ENCODE assay signal across 23 cellular contexts in genomic region chr2:207363761-207364160, GRCh38.
DNase-seq lines count a peak whose midpoint lies in the region; ATAC-seq and TF ChIP-seq lines count a peak whose summit lies in the region.
"Had no signal": no experiment of that assay in that cellular context is flagged by ENCODE, and none has a peak within 500 bp of the region (broad histone marks: within the 10 kb centered on the region; RNA-seq: fewer than 3 reads in every experiment).

No MANE protein-coding gene starts in this region.

- no peak overlapping the region for H3K4me2 ChIP-seq in neural cell (ENCODE audit: low read length)
- H3K4me2 ChIP-seq: BLaER1 treated with 17β-estradiol and CSF1 and Interleukin-3, amounts not matched to agents 10 nM and 100 nM had no signal

- H3K9me3 ChIP-seq in neural cell (ENCODE audit: low read length) (no peaks in the 10 kb centered on the region), endodermal cell (ENCODE audit: control insufficient read depth, low read length) (no peaks in the 10 kb centered on the region)
- H3K9me3 ChIP-seq: BE2C, HAP-1 had no signal

- H3K4me3 ChIP-seq in AG10803 (ENCODE audit: low read length) (no peak overlapping the region), neural cell (ENCODE audit: low read length) (no peak overlapping the region), endodermal cell (ENCODE audit: low read length) (no peak overlapping the region)
- H3K4me3 ChIP-seq: BLaER1 treated with 17β-estradiol and CSF1 and Interleukin-3, amounts not matched to agents 10 nM and 100 nM; GM12878; GM23248; HAP-1 had no signal

- H3K27ac ChIP-seq in neural cell (ENCODE audit: low read length) = peak overlapping the region; percentile 58
- no peak overlapping the region for H3K27ac ChIP-seq in endodermal cell (ENCODE audit: low read depth, low read length)
- H3K27ac ChIP-seq: 22Rv1; BLaER1 treated with 17β-estradiol and CSF1 and Interleukin-3, amounts not matched to agents 10 nM and 100 nM; GM23248 had no signal

- no peaks in the 10 kb centered on the region for H4K20me1 ChIP-seq in neural cell (ENCODE audit: insufficient read depth)
- H4K20me1 ChIP-seq: BLaER1 treated with 17β-estradiol and CSF1 and Interleukin-3, amounts not matched to agents 10 nM and 100 nM had no signal

- ATAC-seq in activated CD8-positive, alpha-beta T cell treated with anti-CD3 and anti-CD28 coated beads, Interleukin-2, amount 10 ng/mL, durations not matched to agents 7 days and 5 days = no peak
- ATAC-seq in HG02763 (IDR thresholded peaks at IDR 0.05; ENCODE audit: unreplicated experiment) = no peak
- ATAC-seq: GM12878 had no signal

- H3K27me3 Mint-ChIP-seq in activated CD8-positive, alpha-beta T cell treated with anti-CD3 and anti-CD28 coated beads, Interleukin-2, amount 10 ng/mL, durations not matched to agents 7 days and 5 days (ENCODE audit: low read depth) = peaks cover 6% of the 10 kb centered on the region
- no peaks in the 10 kb centered on the region for H3K27me3 Mint-ChIP-seq in endodermal cell (ENCODE audit: insufficient read depth)
- H3K27me3 Mint-ChIP-seq: CD4-positive, alpha-beta T cell had no signal

- H3K27me3 ChIP-seq in neural cell (ENCODE audit: insufficient read depth, low read depth, low read length) = no peaks in the 10 kb centered on the region
- H3K27me3 ChIP-seq in endodermal cell (ENCODE audit: control insufficient read depth, insufficient read depth, low read length, poor library complexity, severe bottlenecking) = no peaks in the 10 kb centered on the region
- H3K27me3 ChIP-seq: BE2C; BLaER1 treated with 17β-estradiol and CSF1 and Interleukin-3, amounts not matched to agents 10 nM and 100 nM had no signal

- TF ChIP-seq CTCF in AG10803 (conservative IDR thresholded peaks at IDR 0.05; ENCODE audit: low read length) = no peak
- no peak for TF ChIP-seq CTCF in neural cell (IDR thresholded peaks at IDR 0.05; ENCODE audit: poor library complexity, severe bottlenecking)
- TF ChIP-seq CTCF in endodermal cell (conservative IDR thresholded peaks at IDR 0.05) = no peak

- CTCF ChIA-PET in activated CD8-positive, alpha-beta T cell treated with anti-CD3 and anti-CD28 coated beads, Interleukin-2, amount 10 ng/mL, durations not matched to agents 7 days and 5 days (lab: Charles Lee) = no interaction called here

- no peak for TF ChIP-seq EP300 in neural cell (conservative IDR thresholded peaks at IDR 0.05; ENCODE audit: poor library complexity, severe bottlenecking)

- no peaks in the 10 kb centered on the region for H3K36me3 ChIP-seq in neural cell (ENCODE audit: insufficient read depth, low read length)
- H3K36me3 ChIP-seq in endodermal cell (ENCODE audit: control insufficient read depth, insufficient read depth, low read length) = no peaks in the 10 kb centered on the region
- H3K36me3 ChIP-seq: BE2C; BLaER1 treated with 17β-estradiol and CSF1 and Interleukin-3, amounts not matched to agents 10 nM and 100 nM; HAP-1 had no signal

- no peaks in the 10 kb centered on the region for H3K79me2 ChIP-seq in neural cell (replicated peaks; ENCODE audit: insufficient read depth, low read length)

- POLR2A ChIA-PET in activated CD8-positive, alpha-beta T cell treated with anti-CD3 and anti-CD28 coated beads, Interleukin-2, amount 10 ng/mL, durations not matched to agents 7 days and 5 days (lab: Charles Lee) = no interaction called here

- no peaks in the 10 kb centered on the region for H3K9me2 ChIP-seq in neural cell (ENCODE audit: insufficient read depth, low read length)

- DNase-seq in AG10803 (ENCODE audit: low read depth) (peak; percentile 18), NCI-H2227 treated with DMSO at 0.1 percent for 48 hours (lab: John Stamatoyannopoulos, UW) (peak; percentile 52), fibroblast of gingiva (ENCODE audit: low read depth) (peak; percentile 58), NCI-H446 (lab: John Stamatoyannopoulos, UW) (no peak), endodermal cell (no peak)
- no peak for DNase-seq in activated CD8-positive, alpha-beta T cell treated with anti-CD3 and anti-CD28 coated beads, Interleukin-2, amount 10 ng/mL, durations not matched to agents 7 days and 5 days
- DNase-seq: AML-193; BE2C; CD4-positive, alpha-beta T cell; CD8-positive, alpha-beta memory T cell; DMS 273 treated with DMSO at 0.1 percent for 48 hours; DMS79; EL; GDM1; GM23248; HFFc6 had no signal

- no peaks in the 10 kb centered on the region for H3K36me3 Mint-ChIP-seq in activated CD8-positive, alpha-beta T cell treated with anti-CD3 and anti-CD28 coated beads, Interleukin-2, amount 10 ng/mL, durations not matched to agents 7 days and 5 days (ENCODE audit: low read depth)
- no peaks in the 10 kb centered on the region for H3K36me3 Mint-ChIP-seq in endodermal cell (ENCODE audit: low read depth)
- H3K36me3 Mint-ChIP-seq: CD14-positive monocyte; CD8-positive, alpha-beta memory T cell had no signal

- H3F3A ChIP-seq in neural cell (ENCODE audit: insufficient read depth, low read length, poor library complexity, severe bottlenecking) = no peaks in the 10 kb centered on the region

- TF ChIP-seq RAD21 in neural cell (conservative IDR thresholded peaks at IDR 0.05) = no peak

- H3K4me1 Mint-ChIP-seq in activated CD8-positive, alpha-beta T cell treated with anti-CD3 and anti-CD28 coated beads, Interleukin-2, amount 10 ng/mL, durations not matched to agents 7 days and 5 days (ENCODE audit: low read depth) = no peaks in the 10 kb centered on the region
- no peaks in the 10 kb centered on the region for H3K4me1 Mint-ChIP-seq in endodermal cell
- H3K4me1 Mint-ChIP-seq: CD8-positive, alpha-beta memory T cell had no signal

- peak overlapping the region; percentile 10 for H3K9ac ChIP-seq in neural cell (ENCODE audit: low read length)
- no peak overlapping the region for H3K9ac ChIP-seq in endodermal cell (ENCODE audit: extremely low read depth, low read length, poor library complexity, severe bottlenecking)
- H3K9ac ChIP-seq: BLaER1 treated with 17β-estradiol and CSF1 and Interleukin-3, amounts not matched to agents 10 nM and 100 nM; GM23248 had no signal

- H3K4me3 Mint-ChIP-seq in activated CD8-positive, alpha-beta T cell treated with anti-CD3 and anti-CD28 coated beads, Interleukin-2, amount 10 ng/mL, durations not matched to agents 7 days and 5 days = no peak overlapping the region
- no peak overlapping the region for H3K4me3 Mint-ChIP-seq in endodermal cell
- H3K4me3 Mint-ChIP-seq: CD14-positive monocyte; CD4-positive, alpha-beta T cell; CD8-positive, alpha-beta memory T cell; HFFc6 had no signal

- no peaks in the 10 kb centered on the region for H3K4me1 ChIP-seq in endodermal cell (ENCODE audit: control insufficient read depth, insufficient read depth, low read length)
- H3K4me1 ChIP-seq: BLaER1 treated with 17β-estradiol and CSF1 and Interleukin-3, amounts not matched to agents 10 nM and 100 nM; HAP-1 had no signal

- no peak overlapping the region for H2AFZ ChIP-seq in neural cell (ENCODE audit: low read depth, low read length)

- no peaks in the 10 kb centered on the region for H3K9me3 Mint-ChIP-seq in activated CD8-positive, alpha-beta T cell treated with anti-CD3 and anti-CD28 coated beads, Interleukin-2, amount 10 ng/mL, durations not matched to agents 7 days and 5 days (ENCODE audit: insufficient read depth)
- no peaks in the 10 kb centered on the region for H3K9me3 Mint-ChIP-seq in endodermal cell
- H3K9me3 Mint-ChIP-seq: CD4-positive, alpha-beta T cell; HFFc6 had no signal

- no peak overlapping the region for H3K27ac Mint-ChIP-seq in activated CD8-positive, alpha-beta T cell treated with anti-CD3 and anti-CD28 coated beads, Interleukin-2, amount 10 ng/mL, durations not matched to agents 7 days and 5 days
- H3K27ac Mint-ChIP-seq in endodermal cell = no peak overlapping the region
- H3K27ac Mint-ChIP-seq: CD14-positive monocyte; CD4-positive, alpha-beta T cell; CD8-positive, alpha-beta memory T cell; HFFc6 had no signal

TF ChIP-seq in neural cell, 6 proteins besides CTCF, POLR2A, EP300 and RAD21:
- no peak for TF ChIP-seq MXI1 (conservative IDR thresholded peaks at IDR 0.05; ENCODE audit: poor library complexity, severe bottlenecking)
- no peak for TF ChIP-seq SMC3 (conservative IDR thresholded peaks at IDR 0.05; ENCODE audit: poor library complexity)
- TF ChIP-seq TAF1 (IDR thresholded peaks at IDR 0.05; ENCODE audit: low read depth) = no peak
- TF ChIP-seq POLR2AphosphoS5 (IDR thresholded peaks at IDR 0.05) = no peak
- TF ChIP-seq, protein P1, sequence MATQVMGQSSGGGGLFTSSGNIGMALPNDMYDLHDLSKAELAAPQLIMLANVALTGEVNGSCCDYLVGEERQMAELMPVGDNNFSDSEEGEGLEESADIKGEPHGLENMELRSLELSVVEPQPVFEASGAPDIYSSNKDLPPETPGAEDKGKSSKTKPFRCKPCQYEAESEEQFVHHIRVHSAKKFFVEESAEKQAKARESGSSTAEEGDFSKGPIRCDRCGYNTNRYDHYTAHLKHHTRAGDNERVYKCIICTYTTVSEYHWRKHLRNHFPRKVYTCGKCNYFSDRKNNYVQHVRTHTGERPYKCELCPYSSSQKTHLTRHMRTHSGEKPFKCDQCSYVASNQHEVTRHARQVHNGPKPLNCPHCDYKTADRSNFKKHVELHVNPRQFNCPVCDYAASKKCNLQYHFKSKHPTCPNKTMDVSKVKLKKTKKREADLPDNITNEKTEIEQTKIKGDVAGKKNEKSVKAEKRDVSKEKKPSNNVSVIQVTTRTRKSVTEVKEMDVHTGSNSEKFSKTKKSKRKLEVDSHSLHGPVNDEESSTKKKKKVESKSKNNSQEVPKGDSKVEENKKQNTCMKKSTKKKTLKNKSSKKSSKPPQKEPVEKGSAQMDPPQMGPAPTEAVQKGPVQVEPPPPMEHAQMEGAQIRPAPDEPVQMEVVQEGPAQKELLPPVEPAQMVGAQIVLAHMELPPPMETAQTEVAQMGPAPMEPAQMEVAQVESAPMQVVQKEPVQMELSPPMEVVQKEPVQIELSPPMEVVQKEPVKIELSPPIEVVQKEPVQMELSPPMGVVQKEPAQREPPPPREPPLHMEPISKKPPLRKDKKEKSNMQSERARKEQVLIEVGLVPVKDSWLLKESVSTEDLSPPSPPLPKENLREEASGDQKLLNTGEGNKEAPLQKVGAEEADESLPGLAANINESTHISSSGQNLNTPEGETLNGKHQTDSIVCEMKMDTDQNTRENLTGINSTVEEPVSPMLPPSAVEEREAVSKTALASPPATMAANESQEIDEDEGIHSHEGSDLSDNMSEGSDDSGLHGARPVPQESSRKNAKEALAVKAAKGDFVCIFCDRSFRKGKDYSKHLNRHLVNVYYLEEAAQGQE (IDR thresholded peaks at IDR 0.05; ENCODE audit: borderline replicate concordance) = no peak
- no peak for TF ChIP-seq EZH2 (IDR thresholded peaks at IDR 0.05; ENCODE audit: borderline replicate concordance, insufficient read depth, low read length, poor library complexity, severe bottlenecking)
TF ChIP-seq in neural cell: peak in this region for 0.

Comparison
In these comparisons a context has a peak if more than half of its experiments do, and no peak if none do; other contexts are left out.
1. DNase-seq: peak in AG10803 (single experiment), NCI-H2227 treated with DMSO at 0.1 percent for 48 hours (single experiment) and fibroblast of gingiva (single experiment); none in NCI-H446 (0 of 2), activated CD8-positive, alpha-beta T cell treated with anti-CD3 and anti-CD28 coated beads, Interleukin-2, amount 10 ng/mL, durations not matched to agents 7 days and 5 days (single experiment) and endodermal cell (single experiment).